7 cellular contexts compared by ENCODE assay signal in genomic region chr5:52799358-52799982, GRCh38. TPM values are rescaled to one million over a fixed set of nuclear protein-coding genes. Genes with fewer than 3 reads are reported as not detected.
DNase-seq lines count a peak whose midpoint lies in the region; ATAC-seq and TF ChIP-seq lines count a peak whose summit lies in the region.

No MANE protein-coding gene starts in this region.

- intact Hi-C loops in left cardiac atrium (cut with DNase I) (no loop called here), psoas muscle (cut with DNase I) (loop anchor here in 1 of 2 donors (10.0 kb wide), 1 partner anchor 295 kb away; no protein-coding TSS in a partner anchor)

- peaks cover 57% of the 10 kb centered on the region for H3K4me1 Mint-ChIP-seq in activated naive CD8-positive, alpha-beta T cell (ENCODE audit: low read depth)

- peak overlapping the region; percentile 94 for H3K27ac ChIP-seq in psoas muscle

- peaks cover 8% of the 10 kb centered on the region for H3K36me3 Mint-ChIP-seq in activated naive CD8-positive, alpha-beta T cell

- no peaks in the 10 kb centered on the region for H3K27me3 ChIP-seq in psoas muscle (ENCODE audit: insufficient read depth in 3 of 3, low read length in 2 of 3)

- ATAC-seq in GM21528 (IDR thresholded peaks at IDR 0.05; ENCODE audit: low FRiP score, unreplicated experiment) (peak; percentile 32), left cardiac atrium (peak; percentile 35 to 50), psoas muscle (peak in 3 of 4 donors; percentile 40 to 49 (median 42))

- H3K4me3 ChIP-seq in psoas muscle = peak overlapping the region; percentile 83

- no peak for TF ChIP-seq CTCF in psoas muscle (IDR thresholded peaks at IDR 0.05)

- peak overlapping the region; percentile 97 for H3K27ac Mint-ChIP-seq in activated naive CD8-positive, alpha-beta T cell

- H3K9me3 ChIP-seq in psoas muscle = no peaks in the 10 kb centered on the region

- 0 to 1% (median 0%) methylated on average over 19 of the region's 19 CpGs for WGBS in psoas muscle, 3 donors

- peaks cover 34% of the 10 kb centered on the region for H3K4me1 ChIP-seq in psoas muscle

- no peaks in the 10 kb centered on the region for H3K9me3 Mint-ChIP-seq in activated naive CD8-positive, alpha-beta T cell (ENCODE audit: low read depth)

- peak overlapping the region; percentile 96 for H3K4me3 Mint-ChIP-seq in activated naive CD8-positive, alpha-beta T cell

- DNase-seq in GM04504 (ENCODE audit: low read depth) = peak; percentile 76
- DNase-seq in HT1080 (ENCODE audit: low read depth) = peak; percentile 42
- peak; percentile 41 for DNase-seq in left cardiac atrium
- peak; percentile 51 to 69 for DNase-seq in psoas muscle
- no peak for DNase-seq in DMS153 treated with DMSO at 0.1 percent for 48 hours (lab: John Stamatoyannopoulos, UW; ENCODE audit: unreplicated experiment)

- H3K36me3 ChIP-seq in psoas muscle (ENCODE audit: insufficient read depth in 1 of 2, low read depth in 1 of 2) = peaks cover 0 to 10% of the 10 kb centered on the region in 2 donors

- H3K27me3 Mint-ChIP-seq in activated naive CD8-positive, alpha-beta T cell = no peaks in the 10 kb centered on the region

RNA-seq across cellular contexts. Expression of gene ITGA1, which starts 11.8 kb away (rescaled TPM):
- total RNA-seq in HT1080 (2014; rRNA removed; shearing (Covaris generic)) = 2.5 and 5.6 TPM in 2 replicates
- 1.4 and 4.5 TPM in 2 replicates for polyA plus RNA-seq in HT1080 (2015; cell fraction: cytosol; rRNA removed)
- polyA plus RNA-seq in HT1080 (2015; cell fraction: nucleus; rRNA removed) = 7.3 and 7.5 TPM in 2 replicates
- 10 to 100 TPM; 29.3 to 34.9 TPM for total RNA-seq in left cardiac atrium
- 10 to 100 TPM; 13.0 to 29.3 (median 17.4) TPM for total RNA-seq in psoas muscle
- 1 to 10 TPM; 3.4 to 3.7 (median 3.5) TPM for polyA plus RNA-seq in psoas muscle

RNA-seq across cellular contexts. Expression of gene PELO, which starts 11.8 kb away (rescaled TPM):
- 22.2 and 22.5 TPM in 2 replicates for total RNA-seq in HT1080 (2014; rRNA removed; shearing (Covaris generic))
- 11.9 and 12.3 TPM in 2 replicates for polyA plus RNA-seq in HT1080 (2015; cell fraction: cytosol; rRNA removed)
- polyA plus RNA-seq in HT1080 (2015; cell fraction: nucleus; rRNA removed) = 12.5 and 15.2 TPM in 2 replicates
- total RNA-seq in left cardiac atrium (10 to 100 TPM; 16.1 to 23.6 TPM), psoas muscle (10 to 100 TPM; 24.8 to 30.1 (median 25.3) TPM)
- polyA plus RNA-seq in psoas muscle = 10 to 100 TPM; 13.1 to 26.7 (median 26.6) TPM
